ENCODE assay signal across 8 cellular contexts in genomic region chr17:61410100-61410551, GRCh38. TPM values are rescaled to one million over a fixed set of nuclear protein-coding genes. Genes with fewer than 3 reads are reported as not detected.
DNase-seq lines count a peak whose midpoint lies in the region; ATAC-seq and TF ChIP-seq lines count a peak whose summit lies in the region.

No MANE protein-coding gene starts in this region.

- no peak for DNase-seq in GM23248
- DNase-seq in glutamatergic neuron: peak; percentile 21
- peak; percentile 57 for DNase-seq in sigmoid colon
- no peak for DNase-seq in SIG-M5 (lab: John Stamatoyannopoulos, UW)
- DNase-seq in occipital lobe (lab: John Stamatoyannopoulos, UW): no peak
- no peak for DNase-seq in NCI-H82 (lab: John Stamatoyannopoulos, UW)

- no peaks in the 10 kb centered on the region for H3K9me3 ChIP-seq in GM23248 (ENCODE audit: low read depth)
- no peaks in the 10 kb centered on the region for H3K9me3 ChIP-seq in sigmoid colon

- no peaks in the 10 kb centered on the region for H3K9me2 ChIP-seq in GM23248 (ENCODE audit: insufficient read depth)

- no peak overlapping the region; the same call in 1 of the 2 replicates for H2AFZ ChIP-seq in GM23248

- H3K4me1 Mint-ChIP-seq in T-helper 1 cell treated with Interleukin-12 subunit alpha and Interleukin-12 subunit beta and Interleukin-4 antibody, amounts not matched to agents 30 μg/mL and 1 μg/mL, for 36 hours (ENCODE audit: low read depth): peaks cover 14% of the 10 kb centered on the region
- H3K4me1 Mint-ChIP-seq in glutamatergic neuron (ENCODE audit: low read depth, unreplicated experiment): peaks cover 5% of the 10 kb centered on the region

- peak overlapping the region; percentile 58 for H3K4me3 Mint-ChIP-seq in T-helper 1 cell treated with Interleukin-12 subunit alpha and Interleukin-12 subunit beta and Interleukin-4 antibody, amounts not matched to agents 30 μg/mL and 1 μg/mL, for 36 hours
- peak overlapping the region; percentile 72 for H3K4me3 Mint-ChIP-seq in glutamatergic neuron (ENCODE audit: unreplicated experiment)

- H3K4me3 ChIP-seq in GM23248 (peak overlapping the region; percentile 28; the same call in 1 of the 2 replicates), sigmoid colon (peak overlapping the region in 3 of 4 donors; percentile 48 to 60 (median 58))

- no peak overlapping the region for H3K9ac ChIP-seq in GM23248

- no peak overlapping the region for H3K27ac ChIP-seq in GM23248
- peak overlapping the region in 3 of 4 donors; percentile 55 to 91 (median 71) for H3K27ac ChIP-seq in sigmoid colon

- no peak for TF ChIP-seq EP300 in sigmoid colon (IDR thresholded peaks at IDR 0.05)

- H3K4me2 ChIP-seq in GM23248 (ENCODE audit: unreplicated experiment): peak overlapping the region; percentile 32

- H3F3A ChIP-seq in GM23248 (ENCODE audit: insufficient read depth): peaks cover 7% of the 10 kb centered on the region; the same call in 1 of the 2 replicates

- TF ChIP-seq CTCF in glutamatergic neuron (IDR thresholded peaks at IDR 0.05; ENCODE audit: partially characterized antibody, unreplicated experiment) (no peak), sigmoid colon (IDR thresholded peaks at IDR 0.05) (no peak)

- H3K9me3 Mint-ChIP-seq in T-helper 1 cell treated with Interleukin-12 subunit alpha and Interleukin-12 subunit beta and Interleukin-4 antibody, amounts not matched to agents 30 μg/mL and 1 μg/mL, for 36 hours: no peaks in the 10 kb centered on the region
- peaks cover 11% of the 10 kb centered on the region for H3K9me3 Mint-ChIP-seq in glutamatergic neuron (ENCODE audit: unreplicated experiment)

- no peaks in the 10 kb centered on the region; the same call in 1 of the 2 replicates for H3K79me2 ChIP-seq in GM23248 (ENCODE audit: insufficient read depth)

- H3K27me3 ChIP-seq in GM23248 (replicated peaks; ENCODE audit: insufficient read depth): no peaks in the 10 kb centered on the region
- peaks cover 46 to 82% (median 66%) of the 10 kb centered on the region in 3 donors for H3K27me3 ChIP-seq in sigmoid colon

- ATAC-seq in HG02759 (IDR thresholded peaks at IDR 0.05; ENCODE audit: unreplicated experiment): no peak

- intact Hi-C loops in sigmoid colon (cut with DNase I): loop anchor here (5.0 to 10.0 kb wide), 4 partner anchors 142 to 688 kb away; partner anchors contain the start of gene BRIP1

- no peaks in the 10 kb centered on the region for H4K20me1 ChIP-seq in GM23248 (ENCODE audit: insufficient read depth)

- no peak for TF ChIP-seq POLR2A in sigmoid colon (IDR thresholded peaks at IDR 0.05)

- peaks cover 62% of the 10 kb centered on the region for H3K27me3 Mint-ChIP-seq in T-helper 1 cell treated with Interleukin-12 subunit alpha and Interleukin-12 subunit beta and Interleukin-4 antibody, amounts not matched to agents 30 μg/mL and 1 μg/mL, for 36 hours (ENCODE audit: low read depth)
- peaks cover 22% of the 10 kb centered on the region for H3K27me3 Mint-ChIP-seq in glutamatergic neuron (ENCODE audit: unreplicated experiment)

- no peaks in the 10 kb centered on the region for H3K4me1 ChIP-seq in GM23248 (ENCODE audit: insufficient read depth)
- peaks cover 0 to 54% (median 51%) of the 10 kb centered on the region in 4 donors for H3K4me1 ChIP-seq in sigmoid colon

- 35 to 37% methylated on average over 11 to 12 of the region's 12 CpGs for WGBS in GM23248 (ENCODE audit: low coverage in 1 of 2, low lambda C conversion rate in 2 of 2, missing lambda C conversion rate in 2 of 2), 2 experiments
- 19 to 23% methylated on average over 12 of the region's 12 CpGs for WGBS in sigmoid colon, 2 donors

- no peaks in the 10 kb centered on the region for H3K36me3 ChIP-seq in GM23248 (ENCODE audit: low read depth)
- H3K36me3 ChIP-seq in sigmoid colon: no peaks in the 10 kb centered on the region

- in situ Hi-C loops in GM23248 (cut with MboI): no loop called here

- H3K27ac Mint-ChIP-seq in T-helper 1 cell treated with Interleukin-12 subunit alpha and Interleukin-12 subunit beta and Interleukin-4 antibody, amounts not matched to agents 30 μg/mL and 1 μg/mL, for 36 hours: peak overlapping the region; percentile 72
- no peak overlapping the region for H3K27ac Mint-ChIP-seq in glutamatergic neuron (ENCODE audit: unreplicated experiment)

- no peaks in the 10 kb centered on the region for H3K36me3 Mint-ChIP-seq in T-helper 1 cell treated with Interleukin-12 subunit alpha and Interleukin-12 subunit beta and Interleukin-4 antibody, amounts not matched to agents 30 μg/mL and 1 μg/mL, for 36 hours (ENCODE audit: low read depth)
- H3K36me3 Mint-ChIP-seq in glutamatergic neuron (ENCODE audit: unreplicated experiment): no peaks in the 10 kb centered on the region

RNA-seq across cellular contexts. Expression of gene TBX2, which starts 10.5 kb away (rescaled TPM):
- 9.9 and 11.1 TPM in 2 replicates for total RNA-seq in GM23248 (2014; rRNA removed; shearing (Covaris generic))
- polyA plus RNA-seq in GM23248 (2016; fragmentation: Nextera tagmentation; extraction: Ambion mirVana) (1.7 and 2.1 TPM in 2 replicates), sigmoid colon (1 to 10 TPM; 2.3 to 5.3 (median 3.6) TPM)
- total RNA-seq in glutamatergic neuron (ENCODE audit: unreplicated experiment) (5.4 TPM), sigmoid colon (1 to 10 TPM in 3 of 4 donors, under 1 TPM in 1; 0.99 to 5.3 (median 2.3) TPM), occipital lobe (0.47 TPM)

RNA-seq across cellular contexts. Expression of gene TBX4, which starts 42.1 kb away (rescaled TPM):
- not detected in 2 replicates for total RNA-seq in GM23248 (2014; rRNA removed; shearing (Covaris generic))
- not detected in 2 replicates for polyA plus RNA-seq in GM23248 (2016; fragmentation: Nextera tagmentation; extraction: Ambion mirVana)
- total RNA-seq in glutamatergic neuron (ENCODE audit: unreplicated experiment): not detected
- not detected for total RNA-seq in sigmoid colon
- not detected for polyA plus RNA-seq in sigmoid colon
- not detected for total RNA-seq in occipital lobe

Comparison
In these comparisons a context has a peak if more than half of its experiments do, and no peak if none do; other contexts are left out.
1. DNase-seq: peak in glutamatergic neuron (single experiment) and sigmoid colon (single experiment); none in GM23248 (single experiment), SIG-M5 (single experiment), occipital lobe (single experiment) and NCI-H82 (single experiment).